29 cellular contexts compared by ENCODE assay signal in genomic region chr2:59073257-59073656, GRCh38.
"Had no signal": no experiment of that assay in that cellular context is flagged by ENCODE, and none has a peak within 500 bp of the region (broad histone marks: within the 10 kb centered on the region; RNA-seq: fewer than 3 reads in every experiment).

No MANE protein-coding gene starts in this region.

- H2AFZ ChIP-seq: neural progenitor cell had no signal

- H3K36me3 ChIP-seq: gastrocnemius medialis, heart left ventricle, left lung, neural progenitor cell, prostate gland, right atrium auricular region, sigmoid colon, stomach, thyroid gland had no signal

- H3K4me2 ChIP-seq: neural progenitor cell had no signal

- H3K27me3 ChIP-seq: gastrocnemius medialis, heart left ventricle, left lung, neural progenitor cell, right atrium auricular region, sigmoid colon, stomach, thyroid gland had no signal

- H3K4me3 Mint-ChIP-seq: endodermal cell; mesothelial cell of epicardium; naive B cell; nephron; neural progenitor cell; stimulated activated effector memory CD8-positive, alpha-beta T cell treated with anti-CD3 and anti-CD28 coated beads, Interleukin-12 subunit alpha, Interleukin-12 subunit beta, amount 100 ng/mL, for 72 hours had no signal

- H3K9me3 Mint-ChIP-seq: stimulated activated effector memory CD8-positive, alpha-beta T cell treated with anti-CD3 and anti-CD28 coated beads, Interleukin-12 subunit alpha, Interleukin-12 subunit beta, amount 100 ng/mL, for 72 hours had no signal

- H3K27ac ChIP-seq: dorsolateral prefrontal cortex, epithelial cell of prostate, gastrocnemius medialis, heart left ventricle, left lung, neural progenitor cell, prostate gland, right atrium auricular region, sigmoid colon, stomach, thyroid gland had no signal

- H3K4me1 Mint-ChIP-seq: naive B cell; neural progenitor cell; stimulated activated effector memory CD8-positive, alpha-beta T cell treated with anti-CD3 and anti-CD28 coated beads, Interleukin-12 subunit alpha, Interleukin-12 subunit beta, amount 100 ng/mL, for 72 hours had no signal

- H3K9ac ChIP-seq: neural progenitor cell had no signal

- H3K27me3 Mint-ChIP-seq: naive B cell had no signal

- H3K36me3 Mint-ChIP-seq: mesothelial cell of epicardium; neural progenitor cell; stimulated activated effector memory CD8-positive, alpha-beta T cell treated with anti-CD3 and anti-CD28 coated beads, Interleukin-12 subunit alpha, Interleukin-12 subunit beta, amount 100 ng/mL, for 72 hours had no signal

- H3K4me3 ChIP-seq: dorsolateral prefrontal cortex, gastrocnemius medialis, heart left ventricle, left lung, mucosa of descending colon, neural progenitor cell, prostate gland, right atrium auricular region, sigmoid colon, stomach, thyroid gland had no signal

- H3K4me1 ChIP-seq: gastrocnemius medialis, heart left ventricle, left lung, neural progenitor cell, prostate gland, right atrium auricular region, stomach, thyroid gland had no signal

- DNase-seq: dorsolateral prefrontal cortex; effector CD4-positive, alpha-beta T cell; endodermal cell; foreskin fibroblast; gastrocnemius medialis; heart left ventricle; hippocampal formation; left cardiac atrium; left lung; mesenchymal stem cell; mucosa of descending colon; naive B cell; sigmoid colon; stimulated activated CD4-positive, alpha-beta T cell treated with anti-CD3 and anti-CD28 coated beads, Interleukin-2, amount 100 ng/mL, for 24 hours; stimulated activated CD4-positive, alpha-beta T cell treated with anti-CD3 and anti-CD28 coated beads, Interleukin-4, amount 100 ng/mL, for 24 hours; stimulated activated naive CD4-positive, alpha-beta T cell treated with Interleukin-2 at 50 U/mL for 16 hours; stomach; thyroid gland; trophoblast cell had no signal

- FAIRE-seq: colon, islet of Langerhans had no signal

- H3K27ac Mint-ChIP-seq: endodermal cell; mesothelial cell of epicardium; naive B cell; nephron; neural progenitor cell; stimulated activated effector memory CD8-positive, alpha-beta T cell treated with anti-CD3 and anti-CD28 coated beads, Interleukin-12 subunit alpha, Interleukin-12 subunit beta, amount 100 ng/mL, for 72 hours had no signal

- H3K9me3 ChIP-seq: gastrocnemius medialis, mucosa of descending colon, prostate gland, sigmoid colon, thyroid gland had no signal

- ATAC-seq: esophagus mucosa; gastrocnemius medialis; heart left ventricle; left cardiac atrium; left lung; mucosa of descending colon; stimulated activated effector memory CD8-positive, alpha-beta T cell treated with anti-CD3 and anti-CD28 coated beads, Interleukin-12 subunit alpha, Interleukin-12 subunit beta, amount 100 ng/mL, for 72 hours had no signal
